In genomic region chr16:70378869-70379493, GRCh38 we compare ENCODE assay signal across 14 cellular contexts. TPM values are rescaled to one million over a fixed set of nuclear protein-coding genes. Genes with fewer than 3 reads are reported as not detected.
DNase-seq lines count a peak whose midpoint lies in the region; ATAC-seq, FAIRE-seq and TF ChIP-seq lines count a peak whose summit lies in the region.
"Had no signal": no experiment of that assay in that cellular context is flagged by ENCODE, and none has a peak within 500 bp of the region (broad histone marks: within the 10 kb centered on the region; RNA-seq: fewer than 3 reads in every experiment).

No MANE protein-coding gene starts in this region.

- no peak overlapping the region for H3K9ac ChIP-seq in H1 (replicated peaks in 1 of 4; ENCODE audit: extremely low read depth in 1 of 4, low read depth in 3 of 4, low read length in 3 of 4)

- peaks cover 46% of the 10 kb centered on the region for H3K36me3 Mint-ChIP-seq in CD4-positive, alpha-beta T cell (ENCODE audit: low read depth)

- no peaks in the 10 kb centered on the region for H3K27me3 ChIP-seq in CD4-positive, alpha-beta T cell (ENCODE audit: control insufficient read depth, insufficient read depth, low read length)
- H3K27me3 ChIP-seq in H1 (replicated peaks in 1 of 4; ENCODE audit: control insufficient read depth in 3 of 4, extremely low read depth in 1 of 4, insufficient read depth in 3 of 4, low read length in 3 of 4) (no peaks in the 10 kb centered on the region), esophagus squamous epithelium (no peaks in the 10 kb centered on the region), pancreas (no peaks in the 10 kb centered on the region)
- H3K27me3 ChIP-seq: adrenal gland, SJSA1, suprapubic skin had no signal

- H4K8ac ChIP-seq in H1 (ENCODE audit: extremely low read depth, insufficient read depth, low read length): no peak overlapping the region

- POLR2A ChIA-PET in A549 (lab: Yijun Ruan, JAX) (interaction anchor here (0.6 to 3.2 kb wide), 3 partner anchors 49 to 90 kb away, joined by 3 to 29 read pairs (median 6); partner anchors contain the start of gene AARS1), OCI-LY7 (lab: Charles Lee) (interaction anchor here (0.6 to 2.8 kb wide), 3 partner anchors 24 to 75 kb away, joined by 3 to 14 read pairs (median 3); partner anchors contain the start of gene FCSK), H1 (lab: Charles Lee; ENCODE audit: partially characterized antibody) (interaction anchor here (0.5 to 5.1 kb wide), 24 partner anchors 11 to 281 kb away, joined by 3 to 37 read pairs (median 6); partner anchors contain the start of genes AARS1, COG4, DDX19A and DDX19B)
- POLR2A ChIA-PET in CD4-positive, alpha-beta T cell (lab: Charles Lee): interaction anchor here (0.9 to 3.4 kb wide), 8 partner anchors 10 to 80 kb away, joined by 4 to 62 read pairs (median 25); partner anchors contain the start of genes DDX19A, DDX19B, FCSK and ST3GAL2

- H3K9me3 ChIP-seq in A549 (no peaks in the 10 kb centered on the region), OCI-LY7 (ENCODE audit: low read length) (no peaks in the 10 kb centered on the region), H1 (ENCODE audit: insufficient read depth in 2 of 2, low read depth in 1 of 2, low read length in 1 of 2) (no peaks in the 10 kb centered on the region), esophagus squamous epithelium (no peaks in the 10 kb centered on the region), pancreas (no peaks in the 10 kb centered on the region)
- no peaks in the 10 kb centered on the region for H3K9me3 ChIP-seq in CD4-positive, alpha-beta T cell (ENCODE audit: control insufficient read depth, low read length)
- H3K9me3 ChIP-seq: adrenal gland, SJSA1, suprapubic skin had no signal

- no peak overlapping the region for H2BK120ac ChIP-seq in H1 (replicated peaks; ENCODE audit: low read depth, low read length)

- TF ChIP-seq EP300 in A549 (IDR thresholded peaks at IDR 0.05) (no peak), H1 (IDR thresholded peaks at IDR 0.05; ENCODE audit: borderline replicate concordance in 1 of 2, low read depth in 2 of 2, low read length in 2 of 2) (no peak)

- CTCF ChIA-PET in A549 (lab: Yijun Ruan, JAX): interaction anchor here (0.7 to 6.2 kb wide), 8 partner anchors 10 to 275 kb away, joined by 3 to 35 read pairs (median 10); no protein-coding TSS in a partner anchor
- CTCF ChIA-PET in CD4-positive, alpha-beta T cell (lab: Charles Lee): no interaction called here
- CTCF ChIA-PET in OCI-LY7 (lab: Charles Lee; ENCODE audit: unreplicated experiment): no interaction called here
- CTCF ChIA-PET in H1 (lab: Charles Lee; ENCODE audit: partially characterized antibody): interaction anchor here (0.9 to 13.5 kb wide), 5 partner anchors 10 to 94 kb away, joined by 3 to 117 read pairs (median 5); partner anchors contain the start of gene FCSK

- no peak overlapping the region for H2BK15ac ChIP-seq in H1 (ENCODE audit: low read length)

- H3K18ac ChIP-seq in H1 (ENCODE audit: extremely low read depth, low read length): no peak overlapping the region

- no peak overlapping the region for H3K14ac ChIP-seq in H1 (ENCODE audit: insufficient read length)

- no peak overlapping the region for H4K91ac ChIP-seq in H1 (replicated peaks; ENCODE audit: insufficient read length, low read length)

- 85% methylated on average over 13 of the region's 13 CpGs for WGBS in A549 (ENCODE audit: missing lambda C conversion rate)
- WGBS in H1 (ENCODE audit: extremely low coverage in 1 of 2, insufficient coverage in 1 of 2, insufficient read length in 1 of 2, insufficient replicate concordance in 2 of 2, low coverage in 1 of 2, low lambda C conversion rate in 2 of 2, missing lambda C conversion rate in 1 of 2), 2 experiments: 89% methylated on average over 13 of the region's 13 CpGs; no CpG with 5 or more reads in 1 of the 2 experiments
- WGBS in esophagus squamous epithelium, 2 donors: 86 to 89% methylated on average over 11 to 13 of the region's 13 CpGs
- 85 to 89% methylated on average over 13 of the region's 13 CpGs for WGBS in pancreas, 2 donors

- FAIRE-seq in A549 (lab: Jason Lieb, UNC) (no peak), H1 (lab: Jason Lieb, UNC) (no peak), pancreas (lab: Jason Lieb, UNC) (no peak)

- ATAC-seq in A549 (no peak), pancreas (no peak)
- no peak for ATAC-seq in CD4-positive, alpha-beta T cell (ENCODE audit: poor library complexity)
- ATAC-seq: sciatic nerve had no signal

- no peak overlapping the region for H2BK5ac ChIP-seq in H1 (ENCODE audit: low read depth, low read length)

- H3K23me2 ChIP-seq in H1 (ENCODE audit: low read depth, low read length): peaks cover 12% of the 10 kb centered on the region; the same call in 1 of the 2 replicates

- H3K4me1 ChIP-seq in A549: peaks cover 14% of the 10 kb centered on the region
- H3K4me1 ChIP-seq in OCI-LY7 (ENCODE audit: insufficient read depth, low read length, poor library complexity, severe bottlenecking): peaks cover 17% of the 10 kb centered on the region
- H3K4me1 ChIP-seq in H1 (replicated peaks in 1 of 4; ENCODE audit: control insufficient read depth in 3 of 4, insufficient read depth in 4 of 4, low read length in 3 of 4): peaks cover 0 to 3% (median 0%) of the 10 kb centered on the region in 4 experiments; a peak in 2 of 7 replicates
- peaks cover 16 to 45% (median 25%) of the 10 kb centered on the region in 3 donors for H3K4me1 ChIP-seq in esophagus squamous epithelium
- H3K4me1 ChIP-seq in pancreas: peaks cover 0 to 4% (median 4%) of the 10 kb centered on the region in 3 donors

- no peaks in the 10 kb centered on the region for H3K9me3 Mint-ChIP-seq in CD4-positive, alpha-beta T cell

- H2BK20ac ChIP-seq in H1 (ENCODE audit: low read length): no peak overlapping the region

- TF ChIP-seq CTCF in A549 (IDR thresholded peaks at IDR 0.05) (no peak), OCI-LY7 (conservative IDR thresholded peaks at IDR 0.05; ENCODE audit: low read length) (no peak), H1 (IDR thresholded peaks at IDR 0.05; ENCODE audit: control extremely low read depth in 1 of 3, insufficient read depth in 1 of 3, low read depth in 1 of 3, low read length in 3 of 3) (no peak), esophagus squamous epithelium (IDR thresholded peaks at IDR 0.05) (no peak), pancreas (IDR thresholded peaks at IDR 0.05) (no peak)
- no peak for TF ChIP-seq CTCF in CD4-positive, alpha-beta T cell (IDR thresholded peaks at IDR 0.05)

- H3K4me3 Mint-ChIP-seq in CD4-positive, alpha-beta T cell: peak overlapping the region; percentile 98

- intact Hi-C loops in CD4-positive, alpha-beta T cell (cut with DNase I, micrococcal nuclease): no loop called here
- intact Hi-C loops in OCI-LY7 (cut with micrococcal nuclease; ENCODE audit: unreplicated experiment): no loop called here
- intact Hi-C loops in esophagus squamous epithelium (cut with DNase I): loop anchor here (10.0 kb wide), 1 partner anchor 76 kb away; the partner anchor contains the start of gene FCSK
- intact Hi-C loops in pancreas (cut with DNase I): loop anchor here in 1 of 3 donors (10.0 kb wide), 1 partner anchor 276 kb away; no protein-coding TSS in a partner anchor

- H3K79me1 ChIP-seq in H1 (ENCODE audit: low read depth, low read length): no peaks in the 10 kb centered on the region

- H3K27ac ChIP-seq in A549 (0 out of 6 replicates have a peak overlapping the region, but pooled peaks of 1 of the 2 experiments have one; percentile 10), OCI-LY7 (ENCODE audit: low read depth, low read length, poor library complexity, severe bottlenecking) (no peak overlapping the region), H1 (ENCODE audit: low read depth, low read length) (no peak overlapping the region), esophagus squamous epithelium (no peak overlapping the region), pancreas (no peak overlapping the region)
- H3K27ac ChIP-seq in CD4-positive, alpha-beta T cell (ENCODE audit: low read depth, low read length): no peak overlapping the region
- H3K27ac ChIP-seq: adrenal gland, suprapubic skin had no signal

- TF ChIP-seq POLR2A in A549 (IDR thresholded peaks at IDR 0.05; ENCODE audit: low read length) (no peak), H1 (IDR thresholded peaks at IDR 0.05; ENCODE audit: control extremely low read depth in 1 of 2, low read depth in 2 of 2, low read length in 2 of 2) (peak; percentile 41 to 43; a peak in 2 of 3 replicates), esophagus squamous epithelium (IDR thresholded peaks at IDR 0.05) (no peak)

- no peak overlapping the region for H3K23ac ChIP-seq in H1 (ENCODE audit: insufficient read length)

- no TSS peak for BruUV-seq in OCI-LY7 (replicated peaks; lab: Mats Ljungman, UMichigan)

- H3K4me2 ChIP-seq in A549 (peak overlapping the region; percentile 91; the same call in 2 of the 3 replicates), OCI-LY7 (ENCODE audit: low read length) (peak overlapping the region; percentile 95; the same call in 1 of the 2 replicates), H1 (ENCODE audit: insufficient read depth in 1 of 2, low read depth in 2 of 2, low read length in 2 of 2) (peak overlapping the region in 1 of 2 experiments; percentile 94; a peak in 1 of 4 replicates)

- H4K20me1 ChIP-seq in OCI-LY7 (ENCODE audit: insufficient read depth, low read length) (peaks cover 7% of the 10 kb centered on the region; the same call in 1 of the 2 replicates), H1 (replicated peaks in 1 of 2; ENCODE audit: control insufficient read depth in 1 of 2, insufficient read depth in 2 of 2, low read length in 2 of 2) (no peaks in the 10 kb centered on the region)

- no peaks in the 10 kb centered on the region for H3K27me3 Mint-ChIP-seq in CD4-positive, alpha-beta T cell

- H3K79me2 ChIP-seq in OCI-LY7 (ENCODE audit: insufficient read depth, low read depth, low read length) (peaks cover 26% of the 10 kb centered on the region; the same call in 1 of the 2 replicates), H1 (ENCODE audit: control insufficient read depth in 1 of 2, insufficient read depth in 2 of 2, low read length in 2 of 2) (peaks cover 0 to 13% of the 10 kb centered on the region in 2 experiments; a peak in 2 of 4 replicates)

- H2AFZ ChIP-seq in OCI-LY7 (ENCODE audit: low read length) (no peak overlapping the region), H1 (ENCODE audit: low read length) (no peak overlapping the region)

- H3K4me3 ChIP-seq in A549 (no peak overlapping the region), OCI-LY7 (ENCODE audit: low read depth, low read length, poor library complexity, severe bottlenecking) (no peak overlapping the region), H1 (ENCODE audit: extremely low read depth in 1 of 4, insufficient read depth in 2 of 4, low read depth in 3 of 4, low read length in 4 of 4) (peak overlapping the region in 1 of 4 experiments; percentile 94; a peak in 1 of 8 replicates), esophagus squamous epithelium (no peak overlapping the region), pancreas (no peak overlapping the region)
- H3K4me3 ChIP-seq: adrenal gland had no signal

- DNase-seq in A549 (ENCODE audit: low read depth in 1 of 2, low spot score in 1 of 2) (no peak), OCI-LY7 (ENCODE audit: low spot score) (no peak), H1 (ENCODE audit: low read depth in 1 of 2, low spot score in 2 of 2) (no peak), esophagus squamous epithelium (lab: John Stamatoyannopoulos, UW) (no peak), pancreas (no peak)
- DNase-seq in CD4-positive, alpha-beta T cell: no peak
- no peak for DNase-seq in activated CD4-positive, CD25-positive, alpha-beta regulatory T cell (lab: John Stamatoyannopoulos, UW)
- DNase-seq: adrenal gland, dermis blood vessel endothelial cell, islet precursor cell, NCI-H1417 treated with DMSO at 0.1 percent for 48 hours had no signal

- no peak overlapping the region for H3K56ac ChIP-seq in H1 (replicated peaks; ENCODE audit: insufficient read length, low read depth, low read length)

- no peak for TF ChIP-seq RAD21 in A549 (conservative IDR thresholded peaks at IDR 0.05 in 1 of 2, IDR thresholded peaks at IDR 0.05 in 1 of 2)
- TF ChIP-seq RAD21 in H1 (IDR thresholded peaks at IDR 0.05 in 1 of 2, conservative IDR thresholded peaks at IDR 0.05 in 1 of 2; ENCODE audit: low read depth in 2 of 2, low read length in 2 of 2): no peak

- H3K36me3 ChIP-seq in OCI-LY7 (ENCODE audit: insufficient read depth, low read length): peaks cover 62% of the 10 kb centered on the region
- H3K36me3 ChIP-seq in H1 (ENCODE audit: control insufficient read depth in 2 of 4, insufficient read depth in 4 of 4, low read length in 3 of 4): peaks cover 0 to 23% (median 3%) of the 10 kb centered on the region in 4 experiments; a peak in 5 of 8 replicates
- H3K36me3 ChIP-seq in esophagus squamous epithelium: peaks cover 0 to 39% (median 5%) of the 10 kb centered on the region in 3 donors
- H3K36me3 ChIP-seq in pancreas: peaks cover 0 to 8% (median 0%) of the 10 kb centered on the region in 3 donors

- peaks cover 25% of the 10 kb centered on the region for H3K4me1 Mint-ChIP-seq in CD4-positive, alpha-beta T cell (ENCODE audit: low read depth)

- H2BK12ac ChIP-seq in H1 (ENCODE audit: low read depth, low read length): no peak overlapping the region

- peak overlapping the region; percentile 92 for H3K27ac Mint-ChIP-seq in CD4-positive, alpha-beta T cell

- no peaks in the 10 kb centered on the region for H3K9me2 ChIP-seq in OCI-LY7 (ENCODE audit: insufficient read depth, low read length)

- H4K5ac ChIP-seq in H1 (ENCODE audit: insufficient read length, low read depth, low read length): no peak overlapping the region

- H3K4ac ChIP-seq in H1 (replicated peaks; ENCODE audit: insufficient read length, low read depth, low read length): no peak overlapping the region

- no peak overlapping the region for H2AK5ac ChIP-seq in H1 (ENCODE audit: low read depth, low read length)

RNA-seq across cellular contexts. Expression of gene DDX19A, which starts 32.3 kb away (rescaled TPM):
- polyA plus RNA-seq in A549 (2011; rRNA removed) (40.4 and 41.9 TPM in 2 replicates), A549 (2017; fragmentation: RNase III; extraction: RNeasy Plus Mini Kit Qiagen cat#74134 plus additional on column Dnase treatment) (41.3 to 46.2 TPM (median 43.8 TPM) in 3 replicates), H1 (2011; rRNA removed) (27.9 and 30.7 TPM in 2 replicates), pancreas (10 to 100 TPM; 12.0 to 18.7 TPM)
- 40.2 and 43.7 TPM in 2 replicates for polyA plus RNA-seq in A549 (2012; cell fraction: cytosol; rRNA removed)
- polyA plus RNA-seq in A549 (2012; cell fraction: nucleus; rRNA removed): 29.4 and 38.6 TPM in 2 replicates
- 45.3 and 54.3 TPM in 2 replicates for polyA minus RNA-seq in A549 (2011; rRNA and poly(A)+ RNA removed)
- total RNA-seq in CD4-positive, alpha-beta T cell: 10 to 100 TPM; 57.1 to 57.3 TPM
- 50.3 and 51.6 TPM in 2 replicates for total RNA-seq in OCI-LY7 (2014; rRNA removed; shearing (Covaris generic))
- total RNA-seq in OCI-LY7 (2022) (40.2 and 41.5 TPM in 2 replicates), esophagus squamous epithelium (10 to 100 TPM; 24.6 to 38.9 (median 35.9) TPM), pancreas (10 to 100 TPM; 10.4 to 17.0 (median 13.3) TPM)
- total RNA-seq in H1 (2021; fragmentation: NEBNext Ultra II Directional; extraction: Animal tissue kit (Norgen Biotek cat#: 25700)): 50.3 and 50.8 TPM in 2 replicates
- polyA plus RNA-seq in H1 (2011; cell fraction: cytosol; rRNA removed): 47.6 TPM
- 31.2 TPM for polyA plus RNA-seq in H1 (2011; cell fraction: nucleus; rRNA removed)
- 38.5 to 47.8 TPM (median 41.1 TPM) in 4 replicates for polyA plus RNA-seq in H1 (2012, experiment 1 of 2)
- 31.1 TPM for polyA plus RNA-seq in H1 (2012, experiment 2 of 2)
- polyA plus RNA-seq in H1 (2013, experiment 1 of 2): 30.0 TPM
- 31.2 TPM for polyA plus RNA-seq in H1 (2013, experiment 2 of 2)
- polyA minus RNA-seq in H1 (2011; rRNA and poly(A)+ RNA removed): 54.7 and 67.1 TPM in 2 replicates
- polyA minus RNA-seq in H1 (2011; cell fraction: cytosol; rRNA and poly(A)+ RNA removed): 40.7 TPM
- 33.1 TPM for polyA minus RNA-seq in H1 (2011; cell fraction: nucleus; rRNA and poly(A)+ RNA removed)

RNA-seq across cellular contexts. Expression of gene ST3GAL2, which starts 59.9 kb away (rescaled TPM):
- polyA plus RNA-seq in A549 (2011; rRNA removed) (11.1 and 14.4 TPM in 2 replicates), A549 (2017; fragmentation: RNase III; extraction: RNeasy Plus Mini Kit Qiagen cat#74134 plus additional on column Dnase treatment) (13.8 to 16.3 TPM (median 15.5 TPM) in 3 replicates), H1 (2011; rRNA removed) (14.4 and 30.5 TPM in 2 replicates), pancreas (1 to 10 TPM; 4.2 to 5.8 TPM)
- 15.7 and 19.8 TPM in 2 replicates for polyA plus RNA-seq in A549 (2012; cell fraction: cytosol; rRNA removed)
- 21.8 and 23.9 TPM in 2 replicates for polyA plus RNA-seq in A549 (2012; cell fraction: nucleus; rRNA removed)
- polyA minus RNA-seq in A549 (2011; rRNA and poly(A)+ RNA removed): 38.9 and 44.0 TPM in 2 replicates
- total RNA-seq in CD4-positive, alpha-beta T cell: 10 to 100 TPM in 1 of 2 experiments, 1 to 10 TPM in 1; 9.8 to 11.1 TPM
- 42.6 and 44.6 TPM in 2 replicates for total RNA-seq in OCI-LY7 (2014; rRNA removed; shearing (Covaris generic))
- total RNA-seq in OCI-LY7 (2022) (48.5 and 61.0 TPM in 2 replicates), esophagus squamous epithelium (1 to 10 TPM in 3 of 4 donors, under 1 TPM in 1; 0.80 to 6.5 (median 3.0) TPM), pancreas (10 to 100 TPM in 2 of 6 donors, 1 to 10 TPM in 4; 3.5 to 16.2 (median 4.6) TPM)
- 39.3 and 39.7 TPM in 2 replicates for total RNA-seq in H1 (2021; fragmentation: NEBNext Ultra II Directional; extraction: Animal tissue kit (Norgen Biotek cat#: 25700))
- 16.9 TPM for polyA plus RNA-seq in H1 (2011; cell fraction: cytosol; rRNA removed)
- 28.1 TPM for polyA plus RNA-seq in H1 (2011; cell fraction: nucleus; rRNA removed)
- 19.3 to 24.6 TPM (median 22.0 TPM) in 4 replicates for polyA plus RNA-seq in H1 (2012, experiment 1 of 2)
- polyA plus RNA-seq in H1 (2012, experiment 2 of 2): 19.9 TPM
- polyA plus RNA-seq in H1 (2013, experiment 1 of 2): 26.7 TPM
- polyA plus RNA-seq in H1 (2013, experiment 2 of 2): 27.0 TPM
- 33.4 and 49.9 TPM in 2 replicates for polyA minus RNA-seq in H1 (2011; rRNA and poly(A)+ RNA removed)
- 43.4 TPM for polyA minus RNA-seq in H1 (2011; cell fraction: cytosol; rRNA and poly(A)+ RNA removed)
- polyA minus RNA-seq in H1 (2011; cell fraction: nucleus; rRNA and poly(A)+ RNA removed): 43.8 TPM

Comparison
In these comparisons a context has a peak if more than half of its experiments do, and no peak if none do; other contexts are left out.
1. POLR2A ChIP-seq: peak in H1 (2 of 2); none in A549 (single experiment) and esophagus squamous epithelium (0 of 4).
2. CTCF ChIA-PET loops: an anchor here in A549 (0.7 to 6.2 kb wide) and H1 (0.9 to 13.5 kb wide); none called in CD4-positive, alpha-beta T cell and OCI-LY7.
3. Of the 18 proteins assayed by ChIP-seq in both H1 and A549: peak only in H1: POLR2A; only in A549: none; in both: none; in neither: 17.